In genomic region chr11:6568191-6568918, GRCh38 we compare ENCODE assay signal across 9 cellular contexts. TPM values are rescaled to one million over a fixed set of nuclear protein-coding genes. Genes with fewer than 3 reads are reported as not detected.
DNase-seq lines count a peak whose midpoint lies in the region; ATAC-seq and TF ChIP-seq lines count a peak whose summit lies in the region.
"Had no signal": no experiment of that assay in that cellular context is flagged by ENCODE, and none has a peak within 500 bp of the region (broad histone marks: within the 10 kb centered on the region; RNA-seq: fewer than 3 reads in every experiment).

No MANE protein-coding gene starts in this region.

- DNase-seq in AG08396 (ENCODE audit: low spot score) (peak; percentile 76), HEK293T (ENCODE audit: extremely low spot score) (no peak), astrocyte of the spinal cord (ENCODE audit: low read depth, low spot score) (peak; percentile 73), kidney epithelial cell (ENCODE audit: low read depth) (peak; percentile 19), T1000 (lab: John Stamatoyannopoulos, UW) (no peak), GF-D8 (lab: John Stamatoyannopoulos, UW) (no peak)
- no peak for DNase-seq in stimulated activated CD8-positive, alpha-beta memory T cell treated with anti-CD3 and anti-CD28 coated beads, Interleukin-4, amount 100 ng/mL, for 48 hours
- DNase-seq: naive B cell had no signal

- no peak for ATAC-seq in GM18520 (IDR thresholded peaks at IDR 0.05; ENCODE audit: unreplicated experiment)

- in situ Hi-C loops in astrocyte of the spinal cord (cut with HindIII; ENCODE audit: low sequenced_read_pairs) = no loop called here

- CTCF ChIA-PET in HEK293T (lab: Yijun Ruan, JAX) = interaction anchor here (1.2 kb wide), 1 partner anchor 138 kb away, joined by 4 read pairs; no protein-coding TSS in a partner anchor

- peaks cover 13% of the 10 kb centered on the region for H3K27me3 ChIP-seq in kidney epithelial cell (ENCODE audit: control insufficient read depth, insufficient read depth, low read length)

- TF ChIP-seq CTCF in astrocyte of the spinal cord (IDR thresholded peaks at IDR 0.05; ENCODE audit: low read depth, low read length) = peak; percentile 15
- TF ChIP-seq CTCF in kidney epithelial cell (IDR thresholded peaks at IDR 0.05; ENCODE audit: insufficient read depth, low read length, poor library complexity, severe bottlenecking) = peak; percentile 15

- no peaks in the 10 kb centered on the region for H3K36me3 ChIP-seq in kidney epithelial cell (ENCODE audit: control insufficient read depth, insufficient read depth, low read length)

- POLR2A ChIA-PET in HEK293T (lab: Yijun Ruan, JAX) = no interaction called here

- H3K4me3 ChIP-seq in astrocyte of the spinal cord (ENCODE audit: low read depth, low read length) = no peak overlapping the region
- no peak overlapping the region for H3K4me3 ChIP-seq in kidney epithelial cell (ENCODE audit: low read depth, low read length)

TF ChIP-seq in HEK293T, 16 proteins besides CTCF, POLR2A, EP300 and RAD21:
- TF ChIP-seq, protein P1, sequence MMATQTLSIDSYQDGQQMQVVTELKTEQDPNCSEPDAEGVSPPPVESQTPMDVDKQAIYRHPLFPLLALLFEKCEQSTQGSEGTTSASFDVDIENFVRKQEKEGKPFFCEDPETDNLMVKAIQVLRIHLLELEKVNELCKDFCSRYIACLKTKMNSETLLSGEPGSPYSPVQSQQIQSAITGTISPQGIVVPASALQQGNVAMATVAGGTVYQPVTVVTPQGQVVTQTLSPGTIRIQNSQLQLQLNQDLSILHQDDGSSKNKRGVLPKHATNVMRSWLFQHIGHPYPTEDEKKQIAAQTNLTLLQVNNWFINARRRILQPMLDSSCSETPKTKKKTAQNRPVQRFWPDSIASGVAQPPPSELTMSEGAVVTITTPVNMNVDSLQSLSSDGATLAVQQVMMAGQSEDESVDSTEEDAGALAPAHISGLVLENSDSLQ (IDR thresholded peaks at IDR 0.05) = peak; percentile 73
- TF ChIP-seq SP1 (IDR thresholded peaks at IDR 0.05) = no peak

RNA-seq across cellular contexts. Expression of gene RRP8, which starts 35.1 kb away (rescaled TPM):
- 13.7 and 26.4 TPM in 2 replicates for total RNA-seq in kidney epithelial cell

RNA-seq across cellular contexts. Expression of gene ILK, which starts 35.2 kb away (rescaled TPM):
- total RNA-seq in kidney epithelial cell = 154 and 156 TPM in 2 replicates

RNA-seq across cellular contexts. Expression of gene TAF10, which starts 43.7 kb away (rescaled TPM):
- 57.2 and 66.1 TPM in 2 replicates for total RNA-seq in kidney epithelial cell

RNA-seq across cellular contexts. Expression of gene TPP1, which starts 50.9 kb away (rescaled TPM):
- total RNA-seq in kidney epithelial cell = 72.4 and 77.7 TPM in 2 replicates

Comparison
In these comparisons a context has a peak if more than half of its experiments do, and no peak if none do; other contexts are left out.
1. DNase-seq: peak in AG08396 (single experiment), astrocyte of the spinal cord (single experiment) and kidney epithelial cell (single experiment); none in HEK293T (single experiment), stimulated activated CD8-positive, alpha-beta memory T cell treated with anti-CD3 and anti-CD28 coated beads, Interleukin-4, amount 100 ng/mL, for 48 hours (single experiment), T1000 (single experiment) and GF-D8 (single experiment).